ENCODE assay signal across 1 cellular context in the genomic region with DNA sequence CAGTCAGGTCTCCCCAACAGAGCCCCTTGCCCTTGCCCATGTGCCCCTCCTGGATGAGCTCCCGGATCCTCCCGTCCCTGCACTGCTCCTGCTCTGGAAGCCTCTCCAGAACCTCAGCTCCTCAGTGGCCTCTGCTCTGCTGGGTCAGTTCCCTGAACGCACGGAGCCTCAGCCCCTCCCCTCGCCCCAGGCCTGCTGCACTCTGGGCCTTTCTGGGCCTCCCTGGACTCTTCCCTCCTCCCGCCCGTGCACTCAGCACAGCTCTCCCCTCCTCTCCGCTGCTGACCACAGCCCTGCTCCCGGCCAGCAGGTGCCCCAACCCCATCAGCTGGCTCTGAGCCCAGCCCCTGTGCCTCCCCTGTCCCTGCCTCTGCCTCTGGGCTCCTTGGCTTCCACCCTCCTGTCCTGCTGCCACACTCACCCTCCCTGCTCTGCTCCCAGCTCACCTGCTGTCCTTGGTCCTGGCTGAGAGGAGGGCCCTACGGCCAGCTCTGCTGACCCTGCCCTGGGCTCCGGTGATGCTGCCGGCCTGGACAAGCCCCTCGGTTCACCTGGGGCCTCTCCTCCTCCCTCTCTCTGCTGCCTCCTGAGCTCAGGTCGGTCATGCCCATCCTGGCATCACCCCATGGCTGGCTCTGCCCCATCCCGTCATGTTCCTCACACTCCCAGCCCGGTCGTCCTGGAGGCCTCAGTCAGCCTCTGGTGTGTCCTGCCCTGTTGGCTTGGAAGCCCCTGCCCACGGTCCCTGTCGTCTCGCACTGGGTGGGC.
TF ChIP-seq lines count a peak whose summit lies in the region.

No MANE protein-coding gene starts in this region.

TF ChIP-seq in A549, 52 proteins besides CTCF, POLR2A, EP300 and RAD21:
- TF ChIP-seq, protein P1, sequence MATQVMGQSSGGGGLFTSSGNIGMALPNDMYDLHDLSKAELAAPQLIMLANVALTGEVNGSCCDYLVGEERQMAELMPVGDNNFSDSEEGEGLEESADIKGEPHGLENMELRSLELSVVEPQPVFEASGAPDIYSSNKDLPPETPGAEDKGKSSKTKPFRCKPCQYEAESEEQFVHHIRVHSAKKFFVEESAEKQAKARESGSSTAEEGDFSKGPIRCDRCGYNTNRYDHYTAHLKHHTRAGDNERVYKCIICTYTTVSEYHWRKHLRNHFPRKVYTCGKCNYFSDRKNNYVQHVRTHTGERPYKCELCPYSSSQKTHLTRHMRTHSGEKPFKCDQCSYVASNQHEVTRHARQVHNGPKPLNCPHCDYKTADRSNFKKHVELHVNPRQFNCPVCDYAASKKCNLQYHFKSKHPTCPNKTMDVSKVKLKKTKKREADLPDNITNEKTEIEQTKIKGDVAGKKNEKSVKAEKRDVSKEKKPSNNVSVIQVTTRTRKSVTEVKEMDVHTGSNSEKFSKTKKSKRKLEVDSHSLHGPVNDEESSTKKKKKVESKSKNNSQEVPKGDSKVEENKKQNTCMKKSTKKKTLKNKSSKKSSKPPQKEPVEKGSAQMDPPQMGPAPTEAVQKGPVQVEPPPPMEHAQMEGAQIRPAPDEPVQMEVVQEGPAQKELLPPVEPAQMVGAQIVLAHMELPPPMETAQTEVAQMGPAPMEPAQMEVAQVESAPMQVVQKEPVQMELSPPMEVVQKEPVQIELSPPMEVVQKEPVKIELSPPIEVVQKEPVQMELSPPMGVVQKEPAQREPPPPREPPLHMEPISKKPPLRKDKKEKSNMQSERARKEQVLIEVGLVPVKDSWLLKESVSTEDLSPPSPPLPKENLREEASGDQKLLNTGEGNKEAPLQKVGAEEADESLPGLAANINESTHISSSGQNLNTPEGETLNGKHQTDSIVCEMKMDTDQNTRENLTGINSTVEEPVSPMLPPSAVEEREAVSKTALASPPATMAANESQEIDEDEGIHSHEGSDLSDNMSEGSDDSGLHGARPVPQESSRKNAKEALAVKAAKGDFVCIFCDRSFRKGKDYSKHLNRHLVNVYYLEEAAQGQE (IDR thresholded peaks at IDR 0.05): peak; percentile 37; the same call in 1 of the 2 replicates
TF ChIP-seq in A549: peak in this region for 1; not testable (repeated sequence) for 51.
